ENCODE assay signal across 35 cellular contexts in the genomic region with DNA sequence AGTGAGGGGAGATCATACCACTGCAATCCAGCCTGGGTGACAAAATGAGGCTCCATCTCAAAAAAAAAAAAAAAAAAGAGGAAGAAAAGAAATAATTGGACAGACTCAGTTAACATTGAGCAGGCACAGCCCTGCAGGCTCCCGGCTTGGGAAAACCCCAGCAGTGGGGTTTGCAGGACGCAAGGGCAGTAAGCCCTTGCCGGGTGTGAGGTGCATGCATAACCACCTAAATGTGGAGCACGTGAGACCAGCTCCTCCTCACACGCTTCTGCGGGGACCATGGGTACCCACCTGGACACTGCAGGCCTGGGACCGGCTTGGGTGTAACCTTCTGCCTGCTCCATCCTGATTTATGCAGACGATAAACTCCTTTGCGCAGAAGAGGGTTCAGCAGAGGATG. TPM values are rescaled to one million over a fixed set of nuclear protein-coding genes. Genes with fewer than 3 reads are reported as not detected.
"Had no signal": no experiment of that assay in that cellular context is flagged by ENCODE, and none has a peak within 500 bp of the region (broad histone marks: within the 10 kb centered on the region; RNA-seq: fewer than 3 reads in every experiment).

No MANE protein-coding gene starts in this region.

- H3K36me3 ChIP-seq: colonic mucosa, esophagus squamous epithelium, gastrocnemius medialis, heart right ventricle, lower lobe of right lung had no signal

- DNase-seq: colonic mucosa; cortex of kidney; effector CD8-positive, alpha-beta T cell; effector memory CD8-positive, alpha-beta T cell; endodermal cell; erythroblast; esophagus squamous epithelium; foreskin fibroblast; foreskin melanocyte; gastrocnemius medialis; glutamatergic neuron; head of caudate nucleus; heart right ventricle; hippocampal formation; kidney glomerular epithelial cell; left colon; left ventricle myocardium superior; lower lobe of right lung; mesenchymal stem cell; mucosa of descending colon; naive B cell had no signal

- H3K36me3 Mint-ChIP-seq: mesothelial cell of epicardium, naive B cell had no signal

- H3K27ac ChIP-seq: colonic mucosa, epithelial cell of prostate, esophagus squamous epithelium, gastrocnemius medialis, heart right ventricle, lower lobe of right lung had no signal

- H3K27me3 Mint-ChIP-seq: dendritic cell treated with granulocyte-macrophage colony-stimulating factor and Interleukin-4, amounts not matched to agents 40 ng/mL and 50 ng/mL, for 4 days had no signal

- ATAC-seq: effector memory CD8-positive, alpha-beta T cell; esophagus mucosa; gastrocnemius medialis; heart right ventricle; left colon; left lobe of liver; left ventricle myocardium superior; lower lobe of right lung; mucosa of descending colon had no signal

- H3K4me1 ChIP-seq: colonic mucosa, esophagus squamous epithelium, gastrocnemius medialis, heart right ventricle, lower lobe of right lung had no signal

- H3K4me3 Mint-ChIP-seq: dendritic cell treated with granulocyte-macrophage colony-stimulating factor and Interleukin-4, amounts not matched to agents 40 ng/mL and 50 ng/mL, for 4 days; effector memory CD8-positive, alpha-beta T cell; endodermal cell; mesothelial cell of epicardium; naive B cell had no signal

- FAIRE-seq: endometrium, islet of Langerhans, keratinocyte had no signal

- H3K4me1 Mint-ChIP-seq: endodermal cell, mesothelial cell of epicardium, naive B cell had no signal

- H3K9me3 ChIP-seq: colonic mucosa, gastrocnemius medialis, lower lobe of right lung, mucosa of descending colon had no signal

- H3K27ac Mint-ChIP-seq: dendritic cell treated with granulocyte-macrophage colony-stimulating factor and Interleukin-4, amounts not matched to agents 40 ng/mL and 50 ng/mL, for 4 days; effector memory CD8-positive, alpha-beta T cell; endodermal cell; mesothelial cell of epicardium had no signal

- H3K4me3 ChIP-seq: colonic mucosa, esophagus squamous epithelium, gastrocnemius medialis, heart right ventricle, lower lobe of right lung, mucosa of descending colon had no signal

- H3K27me3 ChIP-seq: colonic mucosa had no signal

RNA-seq across cellular contexts. Expression of gene SLC6A18, which starts 4.8 kb away (rescaled TPM):
- total RNA-seq: dermis microvascular lymphatic vessel endothelial cell, endodermal cell, esophagus mucosa, esophagus squamous epithelium, gastrocnemius medialis, glomerular endothelial cell, heart right ventricle, left lobe of liver, left ventricle myocardium superior, lower leg skin, lower lobe of right lung, lung microvascular endothelial cell, mesenteric fat pad, mesothelial cell of epicardium, myocyte had no signal
- polyA plus RNA-seq: heart right ventricle, keratinocyte had no signal

RNA-seq across cellular contexts. Expression of gene SLC6A19, which starts 19.0 kb away (rescaled TPM):
- total RNA-seq: dermis microvascular lymphatic vessel endothelial cell, esophagus mucosa, esophagus squamous epithelium, glomerular endothelial cell, left ventricle myocardium superior, lower leg skin, lower lobe of right lung, lung microvascular endothelial cell, mesothelial cell of epicardium, myocyte had no signal
- polyA plus RNA-seq: heart right ventricle, keratinocyte had no signal
